1 cellular context compared by ENCODE assay signal in genomic region chr2:4475618-4476017, GRCh38.
"Had no signal": no experiment of that assay in that cellular context is flagged by ENCODE, and none has a peak within 500 bp of the region (broad histone marks: within the 10 kb centered on the region; RNA-seq: fewer than 3 reads in every experiment).

No MANE protein-coding gene starts in this region.

- ATAC-seq: GM12878 had no signal

- H3K4me3 ChIP-seq: GM12878 had no signal
